8 cellular contexts compared by ENCODE assay signal in the genomic region with DNA sequence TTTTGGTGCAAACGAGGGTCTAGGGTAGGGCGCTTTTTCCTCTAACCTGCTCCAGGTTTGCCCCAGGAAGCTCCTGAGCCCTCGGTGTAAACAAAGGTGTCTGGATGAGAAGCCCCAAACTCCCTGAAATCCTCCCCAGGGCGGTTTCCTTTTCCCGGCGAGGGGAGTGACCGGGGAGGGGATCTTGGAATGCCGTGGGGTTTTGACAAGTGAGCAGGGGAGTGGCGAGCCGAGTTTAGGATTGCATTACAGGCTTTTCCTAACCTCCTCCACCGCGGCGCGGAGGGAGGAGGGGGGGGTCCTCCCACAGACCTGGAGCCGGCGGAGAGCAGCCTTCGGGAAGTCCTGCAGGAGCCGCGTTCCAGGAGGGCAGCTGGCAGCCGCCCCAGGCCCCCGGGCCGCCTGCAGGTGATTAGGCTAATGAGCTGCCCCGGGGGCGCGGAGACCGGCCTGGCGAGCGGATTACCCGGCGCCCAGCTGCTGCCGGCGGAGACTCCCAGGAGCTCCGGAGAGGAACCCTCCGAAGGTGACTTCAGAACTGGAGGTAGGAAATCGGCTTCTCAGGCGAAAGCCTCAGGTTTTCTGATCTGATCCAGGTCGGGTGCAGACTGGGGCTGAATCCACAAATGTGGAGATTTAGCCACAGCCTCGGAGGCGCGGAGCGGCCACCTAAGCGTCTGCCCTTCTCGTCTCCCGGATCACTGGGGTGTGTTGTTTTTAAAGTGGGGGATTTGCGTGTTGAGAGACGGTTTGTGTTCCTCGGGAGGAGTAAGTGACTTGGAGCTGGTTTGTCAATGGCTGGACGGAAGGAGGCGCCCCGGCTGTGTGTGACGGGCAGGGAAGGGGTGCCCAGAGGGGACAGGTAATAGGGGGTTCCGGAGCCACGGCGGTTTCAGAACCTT.
DNase-seq lines count a peak whose midpoint lies in the region; ATAC-seq and TF ChIP-seq lines count a peak whose summit lies in the region.

No MANE protein-coding gene starts in this region.

- peaks cover 18% of the 10 kb centered on the region for H3K4me1 ChIP-seq in stomach smooth muscle (ENCODE audit: control insufficient read depth, insufficient read depth, low read length)

- H3K36me3 ChIP-seq in WERI-Rb-1 (peaks cover 25% of the 10 kb centered on the region), stomach smooth muscle (ENCODE audit: control insufficient read depth in 2 of 2, insufficient read depth in 2 of 2, low read length in 2 of 2) (peaks cover 0 to 4% of the 10 kb centered on the region in 2 donors)

- peak overlapping the region in 1 of 2 donors; percentile 29 for H3K27ac Mint-ChIP-seq in effector memory CD8-positive, alpha-beta T cell

- peak overlapping the region; percentile 72 to 73 for H3K9ac ChIP-seq in stomach smooth muscle (ENCODE audit: low read length in 2 of 2)

- no peak for ATAC-seq in effector memory CD8-positive, alpha-beta T cell (replicated peaks)
- no peak for ATAC-seq in HG02885 (IDR thresholded peaks at IDR 0.05; ENCODE audit: poor library complexity, unreplicated experiment)
- ATAC-seq in GM21515 (IDR thresholded peaks at IDR 0.05; ENCODE audit: unreplicated experiment): no peak

- H3K4me3 ChIP-seq in WERI-Rb-1 (ENCODE audit: low read depth, low read length) (peak overlapping the region; percentile 79), lower leg skin (ENCODE audit: low read depth, poor library complexity, severe bottlenecking) (peak overlapping the region; percentile 31), stomach smooth muscle (ENCODE audit: low read length in 2 of 2) (peak overlapping the region; percentile 72 to 89)

- H3K36me3 Mint-ChIP-seq in effector memory CD8-positive, alpha-beta T cell (ENCODE audit: insufficient read depth): no peaks in the 10 kb centered on the region

- peak overlapping the region; percentile 58 to 59 for H3K4me3 Mint-ChIP-seq in effector memory CD8-positive, alpha-beta T cell

- H3K27ac ChIP-seq in WERI-Rb-1 (peak overlapping the region; percentile 99), stomach smooth muscle (ENCODE audit: low read length) (peak overlapping the region; percentile 55)

- intact Hi-C loops in lower leg skin (cut with DNase I; ENCODE audit: low total_unique reads) (no loop called here), posterior vena cava (cut with DNase I) (no loop called here)

- H3K27me3 ChIP-seq in WERI-Rb-1 (ENCODE audit: insufficient read depth, low read depth, severe bottlenecking) (no peaks in the 10 kb centered on the region), stomach smooth muscle (ENCODE audit: control insufficient read depth in 1 of 2, insufficient read depth in 2 of 2, low read length in 2 of 2) (no peaks in the 10 kb centered on the region)

- CTCF ChIA-PET in HEK293T (lab: Yijun Ruan, JAX): interaction anchor here (0.5 to 1.5 kb wide), 7 partner anchors 8 to 238 kb away, joined by 3 to 6 read pairs (median 4); no protein-coding TSS in a partner anchor

- H3K9me3 ChIP-seq in WERI-Rb-1 (ENCODE audit: severe bottlenecking): peaks cover 11% of the 10 kb centered on the region
- H3K9me3 ChIP-seq in stomach smooth muscle (ENCODE audit: control insufficient read depth in 2 of 2, low read length in 2 of 2): peaks cover 7 to 9% of the 10 kb centered on the region in 2 donors

- peaks cover 6 to 9% of the 10 kb centered on the region in 2 donors for H3K9me3 Mint-ChIP-seq in effector memory CD8-positive, alpha-beta T cell

- DNase-seq in HEK293T (ENCODE audit: extremely low spot score) (peak; percentile 53), WERI-Rb-1 (peak; percentile 97), lower leg skin (ENCODE audit: low spot score in 2 of 2) (peak; percentile 21 to 89), posterior vena cava (ENCODE audit: low spot score) (no peak)
- no peak for DNase-seq in effector memory CD8-positive, alpha-beta T cell

- WGBS in lower leg skin, 2 donors: 0 to 2% methylated on average over 41 to 50 of the region's 54 CpGs

- POLR2A ChIA-PET in HEK293T (lab: Yijun Ruan, JAX): interaction anchor here (0.8 to 1.6 kb wide), 3 partner anchors 9 to 239 kb away, joined by 4 to 5 read pairs (median 4); no protein-coding TSS in a partner anchor

- peak; percentile 69 for TF ChIP-seq CTCF in WERI-Rb-1 (IDR thresholded peaks at IDR 0.05; ENCODE audit: low read depth, low read length)
- TF ChIP-seq CTCF in lower leg skin (IDR thresholded peaks at IDR 0.05): no peak

- H3K27me3 Mint-ChIP-seq in effector memory CD8-positive, alpha-beta T cell: peaks cover 47 to 49% of the 10 kb centered on the region in 2 donors

- TF ChIP-seq POLR2A in lower leg skin (IDR thresholded peaks at IDR 0.05): no peak

- H3K4me1 Mint-ChIP-seq in effector memory CD8-positive, alpha-beta T cell (ENCODE audit: low read depth in 2 of 2): peaks cover 8 to 11% of the 10 kb centered on the region in 2 donors

TF ChIP-seq in HEK293T, 16 proteins besides CTCF, POLR2A, EP300 and RAD21:
- TF ChIP-seq SP1 (IDR thresholded peaks at IDR 0.05) (no peak), CTBP1 (IDR thresholded peaks at IDR 0.05; ENCODE audit: borderline replicate concordance) (no peak), L3MBTL2 (conservative IDR thresholded peaks at IDR 0.05) (no peak)

Comparison
In these comparisons a context has a peak if more than half of its experiments do, and no peak if none do; other contexts are left out.
1. DNase-seq: peak in HEK293T (single experiment), WERI-Rb-1 (single experiment) and lower leg skin (2 of 2); none in effector memory CD8-positive, alpha-beta T cell (0 of 3) and posterior vena cava (single experiment).
2. Peak in every context shown above with its lines, with median percentiles within 50 percentile points of each other: H3K4me3 ChIP-seq.